In the genomic region with DNA sequence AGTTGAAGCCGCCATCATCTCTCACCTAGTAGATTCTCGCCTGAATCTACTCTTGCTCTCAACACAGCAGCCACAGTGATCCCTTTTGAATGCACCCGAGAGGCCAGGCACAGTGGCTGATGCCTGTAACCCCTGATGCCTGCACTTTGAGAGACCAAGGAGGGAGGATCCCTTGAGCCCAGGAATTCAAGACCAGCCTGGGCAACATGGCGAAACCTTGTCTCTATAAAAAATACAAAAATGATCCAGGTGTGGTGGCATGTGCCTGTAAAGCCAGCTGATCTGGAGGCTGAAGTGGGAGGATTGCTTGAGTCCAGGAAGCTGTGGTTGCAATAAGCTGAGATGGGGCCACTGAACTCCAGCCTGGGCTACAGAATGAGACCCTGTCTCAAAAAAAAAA, we compare ENCODE assay signal across 16 cellular contexts.
DNase-seq lines count a peak whose midpoint lies in the region; TF ChIP-seq lines count a peak whose summit lies in the region.
"Had no signal": no experiment of that assay in that cellular context is flagged by ENCODE, and none has a peak within 500 bp of the region (broad histone marks: within the 10 kb centered on the region; RNA-seq: fewer than 3 reads in every experiment).

No MANE protein-coding gene starts in this region.

- peaks cover 92% of the 10 kb centered on the region for H3K4me1 ChIP-seq in CD4-positive, alpha-beta memory T cell (ENCODE audit: insufficient read depth, low read length)
- H3K4me1 ChIP-seq in endodermal cell (ENCODE audit: control insufficient read depth, insufficient read depth, low read length) (no peaks in the 10 kb centered on the region), neutrophil (ENCODE audit: control insufficient read depth in 1 of 2, insufficient read depth in 1 of 2, low read depth in 1 of 2, low read length in 1 of 2) (peaks cover 88 to 90% of the 10 kb centered on the region in 2 experiments), sigmoid colon (peaks cover 0 to 13% (median 11%) of the 10 kb centered on the region in 4 donors)

- H3K4me1 Mint-ChIP-seq in CD4-positive, alpha-beta memory T cell, result peaks cover 17 to 29% (median 21%) of the 10 kb centered on the region in 4 donors
- peaks cover 18% of the 10 kb centered on the region for H3K4me1 Mint-ChIP-seq in endodermal cell

- no peak overlapping the region for H3K4me3 ChIP-seq in CD4-positive, alpha-beta memory T cell (ENCODE audit: low read length in 2 of 2)
- H3K4me3 ChIP-seq in endodermal cell (ENCODE audit: low read length) (no peak overlapping the region), neutrophil (ENCODE audit: low read depth in 1 of 2, low read length in 1 of 2) (no peak overlapping the region), sigmoid colon (no peak overlapping the region)
- H3K4me3 ChIP-seq: A549, BLaER1 had no signal

- no peak overlapping the region for H3K4me3 Mint-ChIP-seq in CD4-positive, alpha-beta memory T cell
- H3K4me3 Mint-ChIP-seq in endodermal cell, result no peak overlapping the region
- H3K4me3 Mint-ChIP-seq: H9 had no signal

- no peak overlapping the region for H3K27ac Mint-ChIP-seq in CD4-positive, alpha-beta memory T cell
- H3K27ac Mint-ChIP-seq in endodermal cell, result no peak overlapping the region
- H3K27ac Mint-ChIP-seq: H9 had no signal

- TF ChIP-seq CTCF in endodermal cell (conservative IDR thresholded peaks at IDR 0.05), result no peak
- TF ChIP-seq CTCF in neutrophil (IDR thresholded peaks at IDR 0.05), result no peak
- TF ChIP-seq CTCF in sigmoid colon (IDR thresholded peaks at IDR 0.05), result no peak

- H3K9me3 Mint-ChIP-seq in CD4-positive, alpha-beta memory T cell, result no peaks in the 10 kb centered on the region
- H3K9me3 Mint-ChIP-seq in endodermal cell, result no peaks in the 10 kb centered on the region
- H3K9me3 Mint-ChIP-seq: H9 had no signal

- no peak for TF ChIP-seq POLR2A in sigmoid colon (IDR thresholded peaks at IDR 0.05)

- intact Hi-C loops in CD4-positive, alpha-beta memory T cell (cut with micrococcal nuclease), result no loop called here
- intact Hi-C loops in sigmoid colon (cut with DNase I), result no loop called here

- peak; percentile 45 for DNase-seq in activated CD8-positive, alpha-beta memory T cell treated with anti-CD3 and anti-CD28 coated beads for 24 hours
- no peak for DNase-seq in activated CD8-positive, alpha-beta memory T cell treated with anti-CD3 and anti-CD28 coated beads, Interleukin-2, amount 50 U/mL, for 48 hours
- no peak for DNase-seq in CD4-positive, alpha-beta memory T cell
- DNase-seq in endodermal cell (peak; percentile 24), caudate nucleus (lab: John Stamatoyannopoulos, UW) (no peak), sigmoid colon (no peak)
- no peak for DNase-seq in activated T-cell treated with anti-CD3 and anti-CD28 coated beads, Interleukin-2, amount 50 U/mL, for 48 hours
- DNase-seq: AML-193, DMS153, DMS79, GF-D8, H9 had no signal

- POLR2A ChIA-PET in CD4-positive, alpha-beta memory T cell (lab: Charles Lee; ENCODE audit: partially characterized antibody), result interaction anchor here (6.1 to 26.8 kb wide), 2 partner anchors 9 to 25 kb away, joined by 109 to 1146 read pairs; no protein-coding TSS in a partner anchor

- no peaks in the 10 kb centered on the region for H3K27me3 Mint-ChIP-seq in CD4-positive, alpha-beta memory T cell
- no peaks in the 10 kb centered on the region for H3K27me3 Mint-ChIP-seq in endodermal cell (ENCODE audit: insufficient read depth)

- TF ChIP-seq EP300 in sigmoid colon (IDR thresholded peaks at IDR 0.05), result no peak

- H3K27me3 ChIP-seq in CD4-positive, alpha-beta memory T cell (ENCODE audit: insufficient read depth, low read length), result no peaks in the 10 kb centered on the region
- H3K27me3 ChIP-seq in endodermal cell (ENCODE audit: control insufficient read depth, insufficient read depth, low read length, poor library complexity, severe bottlenecking) (no peaks in the 10 kb centered on the region), neutrophil (no peaks in the 10 kb centered on the region), sigmoid colon (no peaks in the 10 kb centered on the region)
- H3K27me3 ChIP-seq: BLaER1 had no signal

- CTCF ChIA-PET in CD4-positive, alpha-beta memory T cell (lab: Charles Lee; ENCODE audit: partially characterized antibody), result interaction anchor here (1.2 to 2.1 kb wide), 2 partner anchors 20 to 24 kb away, joined by 5 read pairs; no protein-coding TSS in a partner anchor

- H3K9ac ChIP-seq in endodermal cell (ENCODE audit: extremely low read depth, low read length, poor library complexity, severe bottlenecking), result no peak overlapping the region
- H3K9ac ChIP-seq: BLaER1 had no signal

- H3K9me3 ChIP-seq in CD4-positive, alpha-beta memory T cell (ENCODE audit: control insufficient read depth in 1 of 2, low read length in 2 of 2), result no peaks in the 10 kb centered on the region
- no peaks in the 10 kb centered on the region for H3K9me3 ChIP-seq in endodermal cell (ENCODE audit: control insufficient read depth, low read length)
- H3K9me3 ChIP-seq in neutrophil, result no peaks in the 10 kb centered on the region
- no peaks in the 10 kb centered on the region for H3K9me3 ChIP-seq in sigmoid colon
- H3K9me3 ChIP-seq: A549, BLaER1 had no signal

- WGBS in endodermal cell (ENCODE audit: insufficient coverage in 1 of 2, insufficient read length in 1 of 2), 2 experiments, result 73 to 87% methylated on average over 2 to 4 of the region's 4 CpGs
- WGBS in sigmoid colon, 2 donors, result 95 to 97% methylated on average over 4 of the region's 4 CpGs

- no peaks in the 10 kb centered on the region for H3K36me3 Mint-ChIP-seq in CD4-positive, alpha-beta memory T cell
- no peaks in the 10 kb centered on the region for H3K36me3 Mint-ChIP-seq in endodermal cell (ENCODE audit: low read depth)

- H3K27ac ChIP-seq in CD4-positive, alpha-beta memory T cell (ENCODE audit: low read depth, low read length), result peak overlapping the region; percentile 100
- no peak overlapping the region for H3K27ac ChIP-seq in endodermal cell (ENCODE audit: low read depth, low read length)
- H3K27ac ChIP-seq in neutrophil, result peak overlapping the region; percentile 97
- H3K27ac ChIP-seq in caudate nucleus (ENCODE audit: low read depth, low read length), result no peak overlapping the region
- no peak overlapping the region for H3K27ac ChIP-seq in sigmoid colon
- H3K27ac ChIP-seq: 22Rv1, A549, BLaER1 had no signal

- H3K36me3 ChIP-seq in CD4-positive, alpha-beta memory T cell (ENCODE audit: insufficient read depth, low read length), result no peaks in the 10 kb centered on the region
- H3K36me3 ChIP-seq in endodermal cell (ENCODE audit: control insufficient read depth, insufficient read depth, low read length) (no peaks in the 10 kb centered on the region), neutrophil (no peaks in the 10 kb centered on the region), sigmoid colon (no peaks in the 10 kb centered on the region)
- H3K36me3 ChIP-seq: BLaER1 had no signal

Comparison
In these comparisons a context has a peak if more than half of its experiments do, and no peak if none do; other contexts are left out.
1. DNase-seq: peak in activated CD8-positive, alpha-beta memory T cell treated with anti-CD3 and anti-CD28 coated beads for 24 hours (single experiment) and endodermal cell (single experiment); none in activated CD8-positive, alpha-beta memory T cell treated with anti-CD3 and anti-CD28 coated beads, Interleukin-2, amount 50 U/mL, for 48 hours (single experiment), CD4-positive, alpha-beta memory T cell (0 of 5), caudate nucleus (0 of 61), sigmoid colon (single experiment) and activated T-cell treated with anti-CD3 and anti-CD28 coated beads, Interleukin-2, amount 50 U/mL, for 48 hours (0 of 2).
2. H3K27ac ChIP-seq: peak in CD4-positive, alpha-beta memory T cell (single experiment) and neutrophil (single experiment); none in endodermal cell (single experiment), caudate nucleus (single experiment) and sigmoid colon (0 of 4).